ENCODE assay signal across 1 cellular context in the genomic region with DNA sequence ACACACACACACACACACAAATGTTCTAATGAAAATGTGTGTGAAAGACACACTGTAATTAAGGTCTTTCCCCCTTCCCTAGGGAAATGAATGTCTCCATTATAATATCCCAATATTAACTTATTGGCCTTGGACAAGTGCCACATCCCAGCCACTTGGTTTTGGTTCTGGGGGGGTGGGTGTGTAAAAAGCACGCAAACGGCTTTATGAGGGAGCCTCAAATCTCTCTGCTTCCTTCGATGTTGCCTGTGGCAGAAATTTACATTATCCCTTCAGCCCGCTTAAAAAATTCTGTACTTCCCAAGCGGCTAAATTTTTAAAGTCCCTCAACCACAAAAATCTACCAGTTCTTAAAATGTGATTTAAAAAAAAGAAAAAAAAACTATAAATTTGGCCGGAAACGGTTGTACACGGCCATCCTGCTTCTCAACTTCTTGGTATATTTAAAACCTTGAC.
TF ChIP-seq lines count a peak whose summit lies in the region.

No MANE protein-coding gene starts in this region.

TF ChIP-seq in HepG2, 621 proteins besides CTCF, POLR2A, EP300 and RAD21:
- TF ChIP-seq ATF2 (CRISPR knock-in tag; IDR thresholded peaks at IDR 0.05) (0 out of 2 replicates have a peak, but pooled peaks have one; percentile 9), ZNF337 (CRISPR knock-in tag; IDR thresholded peaks at IDR 0.05; ENCODE audit: borderline replicate concordance, low read depth) (peak; percentile 44; the same call in 1 of the 2 replicates), KLF16 (CRISPR knock-in tag; IDR thresholded peaks at IDR 0.05) (peak in 1 of 2 experiments; percentile 18; a peak in 2 of 4 replicates), HNRNPLL (IDR thresholded peaks at IDR 0.05; ENCODE audit: low read depth, low read length, poor library complexity, severe bottlenecking) (no peak), ZXDC (CRISPR knock-in tag; IDR thresholded peaks at IDR 0.05) (no peak), ZSCAN9 (CRISPR knock-in tag; IDR thresholded peaks at IDR 0.05; ENCODE audit: borderline replicate concordance) (no peak), ZBTB25 (CRISPR knock-in tag; IDR thresholded peaks at IDR 0.05) (no peak), ZNF773 (CRISPR knock-in tag; IDR thresholded peaks at IDR 0.05; ENCODE audit: borderline replicate concordance) (no peak), ARNT2 (CRISPR knock-in tag; IDR thresholded peaks at IDR 0.05; ENCODE audit: low read depth) (no peak), RORA (CRISPR knock-in tag; IDR thresholded peaks at IDR 0.05) (0 out of 2 replicates have a peak, but pooled peaks have one; percentile 19), FOXA1 (IDR thresholded peaks at IDR 0.05) (no peak), FOXA1 (CRISPR knock-in tag; IDR thresholded peaks at IDR 0.05) (no peak), XRCC5 (optimal IDR thresholded peaks at IDR 0.05; ENCODE audit: low read length) (no peak), TBL1XR1 (IDR thresholded peaks at IDR 0.05; ENCODE audit: borderline replicate concordance, low read length, partially characterized antibody) (no peak), ZNF317 (CRISPR knock-in tag; IDR thresholded peaks at IDR 0.05) (peak; percentile 7; the same call in 1 of the 2 replicates), ZNF788 (CRISPR knock-in tag; IDR thresholded peaks at IDR 0.05; ENCODE audit: borderline replicate concordance) (no peak), MEF2D (CRISPR knock-in tag; IDR thresholded peaks at IDR 0.05) (peak; percentile 9; the same call in 1 of the 2 replicates), ZKSCAN1 (IDR thresholded peaks at IDR 0.05; ENCODE audit: low read length) (no peak), ZNF281 (CRISPR knock-in tag; IDR thresholded peaks at IDR 0.05; ENCODE audit: borderline replicate concordance) (no peak), ZNF792 (CRISPR knock-in tag; IDR thresholded peaks at IDR 0.05) (no peak), IKZF1 (IDR thresholded peaks at IDR 0.05) (no peak), IKZF4 (CRISPR knock-in tag; IDR thresholded peaks at IDR 0.05; ENCODE audit: borderline replicate concordance, low read depth, not compliant biosample characterization) (no peak), TOPORS (CRISPR knock-in tag; IDR thresholded peaks at IDR 0.05) (no peak), ZNF484 (CRISPR knock-in tag; IDR thresholded peaks at IDR 0.05; ENCODE audit: borderline replicate concordance, low read depth) (no peak), KAT8 (CRISPR knock-in tag; IDR thresholded peaks at IDR 0.05) (no peak), FOXP1 (IDR thresholded peaks at IDR 0.05) (no peak), FOXP1 (CRISPR knock-in tag; IDR thresholded peaks at IDR 0.05) (no peak), MAZ (IDR thresholded peaks at IDR 0.05; ENCODE audit: borderline replicate concordance, low read depth, low read length) (no peak), MAZ (CRISPR knock-in tag; IDR thresholded peaks at IDR 0.05; ENCODE audit: low read depth) (no peak), TBP (CRISPR knock-in tag; IDR thresholded peaks at IDR 0.05) (no peak), FOXC1 (CRISPR knock-in tag; IDR thresholded peaks at IDR 0.05; ENCODE audit: borderline replicate concordance) (no peak), ELF4 (CRISPR knock-in tag; IDR thresholded peaks at IDR 0.05; ENCODE audit: borderline replicate concordance) (0 out of 2 replicates have a peak, but pooled peaks have one; percentile 55), ZNF44 (CRISPR knock-in tag; IDR thresholded peaks at IDR 0.05) (peak; percentile 63; the same call in 1 of the 2 replicates), FOXA3 (CRISPR knock-in tag; IDR thresholded peaks at IDR 0.05) (0 out of 2 replicates have a peak, but pooled peaks have one; percentile 3), POGZ (CRISPR knock-in tag; IDR thresholded peaks at IDR 0.05) (0 out of 2 replicates have a peak, but pooled peaks have one; percentile 3), DNMT3B (CRISPR knock-in tag; conservative IDR thresholded peaks at IDR 0.05) (peak; percentile 81; the same call in 1 of the 2 replicates), ZNF331 (CRISPR knock-in tag; IDR thresholded peaks at IDR 0.05) (no peak), SMAD9 (CRISPR knock-in tag; IDR thresholded peaks at IDR 0.05) (0 out of 2 replicates have a peak, but pooled peaks have one; percentile 79), NFIC (IDR thresholded peaks at IDR 0.05; ENCODE audit: low read length) (peak; percentile 45; the same call in 1 of the 2 replicates)
- TF ChIP-seq, protein P1, sequence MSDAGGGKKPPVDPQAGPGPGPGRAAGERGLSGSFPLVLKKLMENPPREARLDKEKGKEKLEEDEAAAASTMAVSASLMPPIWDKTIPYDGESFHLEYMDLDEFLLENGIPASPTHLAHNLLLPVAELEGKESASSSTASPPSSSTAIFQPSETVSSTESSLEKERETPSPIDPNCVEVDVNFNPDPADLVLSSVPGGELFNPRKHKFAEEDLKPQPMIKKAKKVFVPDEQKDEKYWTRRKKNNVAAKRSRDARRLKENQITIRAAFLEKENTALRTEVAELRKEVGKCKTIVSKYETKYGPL (CRISPR knock-in tag; IDR thresholded peaks at IDR 0.05) = 0 out of 2 replicates have a peak, but pooled peaks have one; percentile 1
- TF ChIP-seq, protein P2, sequence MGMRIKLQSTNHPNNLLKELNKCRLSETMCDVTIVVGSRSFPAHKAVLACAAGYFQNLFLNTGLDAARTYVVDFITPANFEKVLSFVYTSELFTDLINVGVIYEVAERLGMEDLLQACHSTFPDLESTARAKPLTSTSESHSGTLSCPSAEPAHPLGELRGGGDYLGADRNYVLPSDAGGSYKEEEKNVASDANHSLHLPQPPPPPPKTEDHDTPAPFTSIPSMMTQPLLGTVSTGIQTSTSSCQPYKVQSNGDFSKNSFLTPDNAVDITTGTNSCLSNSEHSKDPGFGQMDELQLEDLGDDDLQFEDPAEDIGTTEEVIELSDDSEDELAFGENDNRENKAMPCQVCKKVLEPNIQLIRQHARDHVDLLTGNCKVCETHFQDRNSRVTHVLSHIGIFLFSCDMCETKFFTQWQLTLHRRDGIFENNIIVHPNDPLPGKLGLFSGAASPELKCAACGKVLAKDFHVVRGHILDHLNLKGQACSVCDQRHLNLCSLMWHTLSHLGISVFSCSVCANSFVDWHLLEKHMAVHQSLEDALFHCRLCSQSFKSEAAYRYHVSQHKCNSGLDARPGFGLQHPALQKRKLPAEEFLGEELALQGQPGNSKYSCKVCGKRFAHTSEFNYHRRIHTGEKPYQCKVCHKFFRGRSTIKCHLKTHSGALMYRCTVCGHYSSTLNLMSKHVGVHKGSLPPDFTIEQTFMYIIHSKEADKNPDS (CRISPR knock-in tag; IDR thresholded peaks at IDR 0.05) = no peak
- TF ChIP-seq, protein P3, sequence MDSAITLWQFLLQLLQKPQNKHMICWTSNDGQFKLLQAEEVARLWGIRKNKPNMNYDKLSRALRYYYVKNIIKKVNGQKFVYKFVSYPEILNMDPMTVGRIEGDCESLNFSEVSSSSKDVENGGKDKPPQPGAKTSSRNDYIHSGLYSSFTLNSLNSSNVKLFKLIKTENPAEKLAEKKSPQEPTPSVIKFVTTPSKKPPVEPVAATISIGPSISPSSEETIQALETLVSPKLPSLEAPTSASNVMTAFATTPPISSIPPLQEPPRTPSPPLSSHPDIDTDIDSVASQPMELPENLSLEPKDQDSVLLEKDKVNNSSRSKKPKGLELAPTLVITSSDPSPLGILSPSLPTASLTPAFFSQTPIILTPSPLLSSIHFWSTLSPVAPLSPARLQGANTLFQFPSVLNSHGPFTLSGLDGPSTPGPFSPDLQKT (CRISPR knock-in tag; IDR thresholded peaks at IDR 0.05; ENCODE audit: borderline replicate concordance) = no peak
